In the genomic region with DNA sequence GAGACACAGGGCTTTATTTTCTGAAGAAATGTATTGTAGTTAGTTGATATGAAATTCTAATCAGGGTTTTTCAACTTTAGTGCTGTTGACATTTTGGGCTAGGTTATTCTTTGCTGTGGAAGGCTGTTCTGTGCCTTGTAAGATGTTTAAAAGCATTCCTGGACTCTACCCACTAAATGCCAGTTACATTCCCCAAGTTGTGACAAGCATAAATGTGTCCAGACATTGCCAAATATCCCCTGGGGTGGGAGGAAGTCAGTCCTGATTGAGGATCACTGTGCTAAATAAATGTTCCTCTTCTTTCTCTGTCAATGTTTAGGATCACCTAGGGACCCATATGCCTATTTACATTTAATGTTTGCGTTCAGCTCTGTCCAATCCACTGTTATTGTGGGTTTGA, we compare ENCODE assay signal across 15 cellular contexts.
"Had no signal": no experiment of that assay in that cellular context is flagged by ENCODE, and none has a peak within 500 bp of the region (broad histone marks: within the 10 kb centered on the region; RNA-seq: fewer than 3 reads in every experiment).

No MANE protein-coding gene starts in this region.

- H3K36me3 ChIP-seq: adrenal gland, ovary, tibial artery, vagina had no signal

- H3K27me3 ChIP-seq: adrenal gland, ovary, tibial artery, vagina had no signal

- H3K36me3 Mint-ChIP-seq: stimulated activated memory B cell treated with anti-CD40 and anti-IgM and Interleukin-4, amounts not matched to agents 10 μg/mL and 1 μg/mL and 100 μg/mL, for 72 hours had no signal

- H3K27me3 Mint-ChIP-seq: activated CD4-positive, alpha-beta memory T cell treated with anti-CD3 and anti-CD28 coated beads, Interleukin-2, amount 10 ng/mL, durations not matched to agents 7 days and 5 days; activated T-cell treated with anti-CD3 and anti-CD28 coated beads, Interleukin-2, amount 50 U/mL, for 24 hours; stimulated activated memory B cell treated with anti-CD40 and anti-IgM and Interleukin-4, amounts not matched to agents 10 μg/mL and 1 μg/mL and 100 μg/mL, for 72 hours; T-helper 17 cell had no signal

- H3K4me1 ChIP-seq: adrenal gland, tibial artery, vagina had no signal

- H3K4me3 Mint-ChIP-seq: activated CD4-positive, alpha-beta memory T cell treated with anti-CD3 and anti-CD28 coated beads, Interleukin-2, amount 10 ng/mL, durations not matched to agents 7 days and 5 days; activated CD4-positive, alpha-beta T cell treated with anti-CD3 and anti-CD28 coated beads for 36 hours; activated T-cell treated with anti-CD3 and anti-CD28 coated beads, Interleukin-2, amount 50 U/mL, for 24 hours; neural crest cell; stimulated activated memory B cell treated with anti-CD40 and anti-IgM and Interleukin-4, amounts not matched to agents 10 μg/mL and 1 μg/mL and 100 μg/mL, for 72 hours; T-helper 17 cell had no signal

- H3K9me3 Mint-ChIP-seq: activated CD4-positive, alpha-beta memory T cell treated with anti-CD3 and anti-CD28 coated beads, Interleukin-2, amount 10 ng/mL, durations not matched to agents 7 days and 5 days; neural crest cell; stimulated activated memory B cell treated with anti-CD40 and anti-IgM and Interleukin-4, amounts not matched to agents 10 μg/mL and 1 μg/mL and 100 μg/mL, for 72 hours had no signal

- DNase-seq: activated CD4-positive, alpha-beta memory T cell treated with anti-CD3 and anti-CD28 coated beads, Interleukin-2, amount 10 ng/mL, durations not matched to agents 7 days and 5 days; activated CD4-positive, alpha-beta T cell treated with anti-CD3 and anti-CD28 coated beads for 36 hours; activated naive CD4-positive, alpha-beta T cell treated with anti-CD3 and anti-CD28 coated beads, Interleukin-2, amount 50 U/mL, for 16 hours; activated T-cell treated with anti-CD3 and anti-CD28 coated beads, Interleukin-2, amount 50 U/mL, for 24 hours; adrenal gland; hippocampal formation; left ventricle myocardium superior; ovary; retina; stimulated activated CD4-positive, alpha-beta T cell treated with anti-CD3 and anti-CD28 coated beads, Interleukin-2, amount 100 ng/mL, for 48 hours; T-helper 17 cell; tibial artery had no signal

- ATAC-seq: activated CD4-positive, alpha-beta T cell treated with anti-CD3 and anti-CD28 coated beads for 36 hours; left ventricle myocardium superior; stimulated activated memory B cell treated with anti-CD40 and anti-IgM and Interleukin-4, amounts not matched to agents 10 μg/mL and 1 μg/mL and 100 μg/mL, for 72 hours; T-helper 17 cell had no signal

- H3K9me3 ChIP-seq: adrenal gland, ovary, tibial artery, vagina had no signal

- H3K27ac ChIP-seq: adrenal gland, ovary, tibial artery, vagina had no signal

- H3K4me1 Mint-ChIP-seq: activated CD4-positive, alpha-beta T cell treated with anti-CD3 and anti-CD28 coated beads for 36 hours; neural crest cell; stimulated activated memory B cell treated with anti-CD40 and anti-IgM and Interleukin-4, amounts not matched to agents 10 μg/mL and 1 μg/mL and 100 μg/mL, for 72 hours; T-helper 17 cell had no signal

- H3K4me3 ChIP-seq: ovary, tibial artery, vagina had no signal

- H3K27ac Mint-ChIP-seq: activated CD4-positive, alpha-beta memory T cell treated with anti-CD3 and anti-CD28 coated beads, Interleukin-2, amount 10 ng/mL, durations not matched to agents 7 days and 5 days; activated CD4-positive, alpha-beta T cell treated with anti-CD3 and anti-CD28 coated beads for 36 hours; activated T-cell treated with anti-CD3 and anti-CD28 coated beads, Interleukin-2, amount 50 U/mL, for 24 hours; stimulated activated memory B cell treated with anti-CD40 and anti-IgM and Interleukin-4, amounts not matched to agents 10 μg/mL and 1 μg/mL and 100 μg/mL, for 72 hours; T-helper 17 cell had no signal
